Comparison of ENCODE assay signal across 26 cellular contexts in genomic region chr1:115238336-115239147, GRCh38.
A peak's percentile ranks its signal among the peaks of the same experiment; 100 is the strongest.
DNase-seq lines count a peak whose midpoint lies in the region; ATAC-seq and TF ChIP-seq lines count a peak whose summit lies in the region.
"Had no signal": no experiment of that assay in that cellular context is flagged by ENCODE, and none has a peak within 500 bp of the region (broad histone marks: within the 10 kb centered on the region; RNA-seq: fewer than 3 reads in every experiment).

No MANE protein-coding gene starts in this region.

- H3K27me3 ChIP-seq in right cardiac atrium (ENCODE audit: control insufficient read depth, insufficient read depth) (no peaks in the 10 kb centered on the region), body of pancreas (no peaks in the 10 kb centered on the region)
- H3K27me3 ChIP-seq: transverse colon had no signal

- H3K4me3 ChIP-seq in right cardiac atrium (ENCODE audit: low read length): no peak overlapping the region
- H3K4me3 ChIP-seq in body of pancreas: no peak overlapping the region
- H3K4me3 ChIP-seq: K562, smooth muscle cell, transverse colon had no signal

- H3K4me3 Mint-ChIP-seq in osteocyte (ENCODE audit: unreplicated experiment): no peak overlapping the region
- H3K4me3 Mint-ChIP-seq: activated naive CD8-positive, alpha-beta T cell treated with anti-CD3 and anti-CD28 coated beads, Interleukin-2, amount 10 ng/mL, durations not matched to agents 7 days and 5 days; B cell; CD8-positive, alpha-beta memory T cell; naive thymus-derived CD8-positive, alpha-beta T cell; T-helper 2 cell treated with Interferon-gamma antibody and Interleukin-4, amounts not matched to agents 5 μg/mL and 100 μg/mL, for 36 hours had no signal

- intact Hi-C loops in left ventricle myocardium superior (cut with micrococcal nuclease) (no loop called here), right cardiac atrium (cut with DNase I) (no loop called here), body of pancreas (cut with DNase I) (no loop called here)

- H3K4me1 ChIP-seq in right cardiac atrium (ENCODE audit: control insufficient read depth, insufficient read depth, low read length) (peaks cover 1% of the 10 kb centered on the region), body of pancreas (peaks cover 14% of the 10 kb centered on the region)
- H3K4me1 ChIP-seq: transverse colon had no signal

- H3K9me3 Mint-ChIP-seq in osteocyte (ENCODE audit: unreplicated experiment): peaks cover 14% of the 10 kb centered on the region
- H3K9me3 Mint-ChIP-seq: T-helper 2 cell treated with Interferon-gamma antibody and Interleukin-4, amounts not matched to agents 5 μg/mL and 100 μg/mL, for 36 hours had no signal

- DNase-seq in left ventricle myocardium superior (no peak), right cardiac atrium (no peak), NCI-H524 (lab: John Stamatoyannopoulos, UW) (peak; percentile 31 to 71), body of pancreas (peak; percentile 44 to 74 (median 62)), osteocyte (ENCODE audit: extremely low spot score, unreplicated experiment) (no peak), caudate nucleus (lab: John Stamatoyannopoulos, UW) (no peak)
- DNase-seq in stimulated activated CD4-positive, alpha-beta T cell treated with anti-CD3 and anti-CD28 coated beads, Interleukin-2, amount 100 ng/mL, for 48 hours: no peak
- DNase-seq in effector CD8-positive, alpha-beta T cell (lab: John Stamatoyannopoulos, UW): no peak
- DNase-seq: activated CD4-positive, alpha-beta T cell treated with anti-CD3 and anti-CD28 coated beads for 4 hours; activated effector memory CD4-positive, alpha-beta T cell treated with anti-CD3 and anti-CD28 coated beads, Interleukin-2, amount 50 U/mL, for 16 hours; activated naive CD8-positive, alpha-beta T cell treated with anti-CD3 and anti-CD28 coated beads, Interleukin-2, amount 10 ng/mL, durations not matched to agents 7 days and 5 days; activated T-cell treated with anti-CD3 and anti-CD28 coated beads, Interleukin-2, amount 50 U/mL, for 1 hour; CD8-positive, alpha-beta memory T cell; head of caudate nucleus; midbrain; naive thymus-derived CD8-positive, alpha-beta T cell; NCI-H1694; NCI-H69; occipital lobe; stimulated activated CD4-positive, alpha-beta T cell treated with anti-CD3 and anti-CD28 coated beads, Interleukin-1b, Interleukin-23, amount 100 ng/mL, for 48 hours; transverse colon had no signal

- H3K36me3 Mint-ChIP-seq in osteocyte (ENCODE audit: unreplicated experiment): no peaks in the 10 kb centered on the region
- H3K36me3 Mint-ChIP-seq: activated naive CD8-positive, alpha-beta T cell treated with anti-CD3 and anti-CD28 coated beads, Interleukin-2, amount 10 ng/mL, durations not matched to agents 7 days and 5 days; CD8-positive, alpha-beta memory T cell; naive thymus-derived CD8-positive, alpha-beta T cell had no signal

- TF ChIP-seq POLR2A in body of pancreas (IDR thresholded peaks at IDR 0.05): no peak

- H3K36me3 ChIP-seq in body of pancreas (replicated peaks in 1 of 2; ENCODE audit: insufficient read depth in 1 of 2, low read depth in 2 of 2): no peaks in the 10 kb centered on the region
- H3K36me3 ChIP-seq: transverse colon had no signal

- WGBS in right cardiac atrium: 85% methylated on average over 5 of the region's 5 CpGs
- WGBS in body of pancreas, 2 donors: 50 to 54% methylated on average over 5 of the region's 5 CpGs

- peaks cover 15% of the 10 kb centered on the region for H3K4me1 Mint-ChIP-seq in osteocyte (ENCODE audit: unreplicated experiment)
- H3K4me1 Mint-ChIP-seq: activated naive CD8-positive, alpha-beta T cell treated with anti-CD3 and anti-CD28 coated beads, Interleukin-2, amount 10 ng/mL, durations not matched to agents 7 days and 5 days; B cell; CD8-positive, alpha-beta memory T cell; naive thymus-derived CD8-positive, alpha-beta T cell had no signal

- H3K27ac Mint-ChIP-seq in osteocyte (ENCODE audit: unreplicated experiment): no peak overlapping the region
- H3K27ac Mint-ChIP-seq: activated naive CD8-positive, alpha-beta T cell treated with anti-CD3 and anti-CD28 coated beads, Interleukin-2, amount 10 ng/mL, durations not matched to agents 7 days and 5 days; B cell; CD8-positive, alpha-beta memory T cell; naive thymus-derived CD8-positive, alpha-beta T cell; T-helper 2 cell treated with Interferon-gamma antibody and Interleukin-4, amounts not matched to agents 5 μg/mL and 100 μg/mL, for 36 hours had no signal

- no peaks in the 10 kb centered on the region for H3K27me3 Mint-ChIP-seq in osteocyte (ENCODE audit: unreplicated experiment)

- H3K27ac ChIP-seq in right cardiac atrium (ENCODE audit: low read length) (no peak overlapping the region), body of pancreas (no peak overlapping the region), caudate nucleus (ENCODE audit: low read depth, low read length) (no peak overlapping the region)
- H3K27ac ChIP-seq: transverse colon had no signal

- ATAC-seq in left ventricle myocardium superior (peak; percentile 18), right cardiac atrium (no peak), body of pancreas (peak; percentile 91)
- ATAC-seq: HCT116; K562; naive thymus-derived CD8-positive, alpha-beta T cell had no signal

- H3K9me3 ChIP-seq in right cardiac atrium (ENCODE audit: control insufficient read depth, low read length): no peaks in the 10 kb centered on the region
- no peaks in the 10 kb centered on the region for H3K9me3 ChIP-seq in body of pancreas
- H3K9me3 ChIP-seq: transverse colon had no signal

- TF ChIP-seq CTCF in body of pancreas (IDR thresholded peaks at IDR 0.05) (no peak), osteocyte (IDR thresholded peaks at IDR 0.05) (no peak)

Comparison
In these comparisons a context has a peak if more than half of its experiments do, and no peak if none do; other contexts are left out.
1. ATAC-seq: peak in left ventricle myocardium superior (single experiment) and body of pancreas (single experiment); none in right cardiac atrium (0 of 2).
2. DNase-seq: peak in NCI-H524 (2 of 2) and body of pancreas (4 of 4); none in left ventricle myocardium superior (single experiment), right cardiac atrium (0 of 3), osteocyte (single experiment), stimulated activated CD4-positive, alpha-beta T cell treated with anti-CD3 and anti-CD28 coated beads, Interleukin-2, amount 100 ng/mL, for 48 hours (0 of 2), effector CD8-positive, alpha-beta T cell (single experiment) and caudate nucleus (0 of 61).